In the genomic region with DNA sequence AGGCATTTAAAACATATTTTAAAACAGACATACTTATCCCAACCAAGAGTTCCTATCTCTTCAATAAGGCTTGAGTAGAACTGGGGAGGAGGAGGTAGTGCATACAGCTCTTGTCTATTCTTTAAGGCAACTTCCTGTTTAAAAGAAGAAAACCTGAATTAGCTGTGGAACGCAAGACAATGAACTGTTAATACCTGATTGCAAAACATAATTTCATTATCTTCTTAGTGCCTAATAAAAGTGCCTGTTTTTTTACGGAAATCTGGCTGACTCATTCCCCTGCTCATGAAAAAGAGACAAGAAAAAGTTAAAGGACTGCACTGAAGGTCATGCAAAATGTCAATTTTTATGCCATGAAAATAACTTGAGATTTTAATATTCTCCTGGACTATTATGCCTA, we compare ENCODE assay signal across 22 cellular contexts. TPM values are rescaled to one million over a fixed set of nuclear protein-coding genes. Genes with fewer than 3 reads are reported as not detected.
DNase-seq lines count a peak whose midpoint lies in the region; ATAC-seq, FAIRE-seq and TF ChIP-seq lines count a peak whose summit lies in the region.
"Had no signal": no experiment of that assay in that cellular context is flagged by ENCODE, and none has a peak within 500 bp of the region (broad histone marks: within the 10 kb centered on the region; RNA-seq: fewer than 3 reads in every experiment).

No MANE protein-coding gene starts in this region.

- peaks cover 22% of the 10 kb centered on the region for H3K36me3 Mint-ChIP-seq in activated naive CD8-positive, alpha-beta T cell treated with anti-CD3 and anti-CD28 coated beads for 36 hours

- intact Hi-C loops in adrenal gland (cut with DNase I), result no loop called here

- ATAC-seq in GM19395 (IDR thresholded peaks at IDR 0.05; ENCODE audit: unreplicated experiment) (no peak), GM18858 (IDR thresholded peaks at IDR 0.05; ENCODE audit: unreplicated experiment) (no peak)
- ATAC-seq: Panc1 had no signal

- no peak overlapping the region for H3K4me3 Mint-ChIP-seq in activated naive CD8-positive, alpha-beta T cell treated with anti-CD3 and anti-CD28 coated beads for 36 hours
- H3K4me3 Mint-ChIP-seq: CD4-positive, alpha-beta memory T cell; IgD-negative memory B cell had no signal

- H3K27ac ChIP-seq in adrenal gland, result peak overlapping the region; percentile 30 to 68 (median 42)
- H3K27ac ChIP-seq: BLaER1 had no signal

- peaks cover 2% of the 10 kb centered on the region for H3K4me1 Mint-ChIP-seq in activated naive CD8-positive, alpha-beta T cell treated with anti-CD3 and anti-CD28 coated beads for 36 hours
- H3K4me1 Mint-ChIP-seq: CD4-positive, alpha-beta memory T cell had no signal

- H3K4me1 ChIP-seq in adrenal gland (replicated peaks in 1 of 2), result peaks cover 8 to 23% of the 10 kb centered on the region in 2 donors
- H3K4me1 ChIP-seq: BLaER1, Caco-2 had no signal

- no peak overlapping the region for H3K27ac Mint-ChIP-seq in activated naive CD8-positive, alpha-beta T cell treated with anti-CD3 and anti-CD28 coated beads for 36 hours
- H3K27ac Mint-ChIP-seq: CD4-positive, alpha-beta memory T cell; IgD-negative memory B cell had no signal

- no peaks in the 10 kb centered on the region for H3K36me3 ChIP-seq in adrenal gland (replicated peaks in 1 of 2)

- DNase-seq in D721Med (ENCODE audit: insufficient read length, low spot score) (no peak), NB4 (ENCODE audit: low read depth) (peak; percentile 26), adrenal gland (peak in 3 of 7 donors; percentile 15 to 40 (median 27)), epithelial cell of esophagus (ENCODE audit: low read depth) (peak; percentile 4), GF-D8 (lab: John Stamatoyannopoulos, UW) (no peak)
- no peak for DNase-seq in activated naive CD8-positive, alpha-beta T cell treated with anti-CD3 and anti-CD28 coated beads for 36 hours
- DNase-seq: Caco-2; CD4-positive, alpha-beta memory T cell; H7; MM.1S; NCI-H1105; NCI-H146; NCI-H2029; NCI-H2227 treated with DMSO at 0.1 percent for 48 hours; NCI-H510A treated with DMSO at 0.1 percent for 48 hours; NCI-H748 treated with DMSO at 0.1 percent for 48 hours had no signal

- TF ChIP-seq CTCF in D721Med (IDR thresholded peaks at IDR 0.05; ENCODE audit: insufficient read depth, missing control alignments) (no peak), NB4 (IDR thresholded peaks at IDR 0.05; ENCODE audit: low read depth, low read length) (no peak), adrenal gland (IDR thresholded peaks at IDR 0.05) (no peak), epithelial cell of esophagus (IDR thresholded peaks at IDR 0.05; ENCODE audit: insufficient read depth, low read depth, low read length, missing control alignments) (no peak)

- no peak for TF ChIP-seq POLR2A in NB4 (IDR thresholded peaks at IDR 0.05; ENCODE audit: extremely low read depth, insufficient read length)
- no peak for TF ChIP-seq POLR2A in adrenal gland (IDR thresholded peaks at IDR 0.05)

- H3K27me3 ChIP-seq in adrenal gland, result no peaks in the 10 kb centered on the region
- H3K27me3 ChIP-seq: BLaER1 had no signal

- H3K4me3 ChIP-seq in NB4 (ENCODE audit: low read depth, low read length), result no peak overlapping the region
- peak overlapping the region in 1 of 4 donors; percentile 38 for H3K4me3 ChIP-seq in adrenal gland
- no peak overlapping the region for H3K4me3 ChIP-seq in epithelial cell of esophagus (ENCODE audit: low read length)
- H3K4me3 ChIP-seq: BLaER1 had no signal

- H3K9me3 ChIP-seq in adrenal gland (replicated peaks in 1 of 3), result no peaks in the 10 kb centered on the region
- H3K9me3 ChIP-seq: Caco-2 had no signal

- no peaks in the 10 kb centered on the region for H3K27me3 Mint-ChIP-seq in activated naive CD8-positive, alpha-beta T cell treated with anti-CD3 and anti-CD28 coated beads for 36 hours
- H3K27me3 Mint-ChIP-seq: CD4-positive, alpha-beta memory T cell; IgD-negative memory B cell had no signal

- FAIRE-seq in D721Med (lab: Jason Lieb, UNC), result peak; percentile 80
- FAIRE-seq: GM18507 had no signal

- H3K9me3 Mint-ChIP-seq in activated naive CD8-positive, alpha-beta T cell treated with anti-CD3 and anti-CD28 coated beads for 36 hours, result no peaks in the 10 kb centered on the region
- H3K9me3 Mint-ChIP-seq: CD4-positive, alpha-beta memory T cell; IgD-negative memory B cell had no signal

- 21 to 45% (median 41%) methylated on average over 2 of the region's 2 CpGs for WGBS in adrenal gland, 4 donors

RNA-seq across cellular contexts. Expression of a gene that starts 19.2 kb away (rescaled TPM):
- total RNA-seq in adrenal gland, result 10 to 100 TPM; 25.7 to 87.1 (median 44.1) TPM
- polyA plus RNA-seq in adrenal gland, result 10 to 100 TPM; 44.8 to 99.7 (median 72.8) TPM
- 10 to 100 TPM; 19.1 to 20.6 TPM for total RNA-seq in activated naive CD8-positive, alpha-beta T cell treated with anti-CD3 and anti-CD28 coated beads for 36 hours

Comparison
In these comparisons a context has a peak if more than half of its experiments do, and no peak if none do; other contexts are left out.
1. DNase-seq: peak in NB4 (single experiment) and epithelial cell of esophagus (single experiment); none in D721Med (single experiment), GF-D8 (single experiment) and activated naive CD8-positive, alpha-beta T cell treated with anti-CD3 and anti-CD28 coated beads for 36 hours (single experiment).